In the genomic region with DNA sequence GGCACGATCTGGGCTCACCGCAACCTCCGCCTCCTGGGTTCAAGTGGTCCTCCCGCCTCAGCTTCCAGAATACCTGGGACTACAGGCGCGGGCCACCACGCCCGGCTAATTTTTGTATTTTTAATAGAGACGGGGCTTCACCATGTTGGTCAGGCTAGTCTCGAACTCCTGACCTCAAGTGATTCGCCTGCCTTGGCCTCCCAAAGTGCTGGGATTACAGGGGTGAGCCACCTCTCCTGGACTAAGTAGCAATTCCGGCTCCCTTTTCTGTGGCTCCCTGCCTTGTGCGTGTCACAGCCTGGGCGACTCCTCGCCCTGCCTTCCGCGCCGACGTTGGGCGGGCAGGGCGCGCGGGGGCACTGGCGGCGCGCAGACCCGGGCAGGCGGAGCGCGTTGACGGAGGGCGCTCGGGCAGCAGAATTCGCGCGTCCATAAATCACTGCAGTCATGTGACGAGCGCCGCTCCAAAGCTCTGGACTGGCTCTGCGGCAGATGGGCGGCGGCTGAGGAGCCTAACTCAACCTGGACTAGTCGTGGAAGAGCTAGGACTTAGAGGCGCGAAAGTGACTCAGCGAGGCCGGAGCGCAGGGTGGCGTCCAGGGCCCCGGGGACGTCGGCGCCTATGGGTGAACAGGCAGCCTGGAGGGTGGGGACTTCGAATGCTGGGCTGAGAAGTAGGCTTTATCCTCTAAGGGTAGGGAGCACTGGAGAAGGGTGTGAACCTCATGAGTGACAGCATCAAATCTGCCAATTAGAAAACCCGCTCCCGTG, we compare ENCODE assay signal across 9 cellular contexts. TPM values are rescaled to one million over a fixed set of nuclear protein-coding genes. Genes with fewer than 3 reads are reported as not detected.
DNase-seq lines count a peak whose midpoint lies in the region; ATAC-seq and TF ChIP-seq lines count a peak whose summit lies in the region.
"Had no signal": no experiment of that assay in that cellular context is flagged by ENCODE, and none has a peak within 500 bp of the region (broad histone marks: within the 10 kb centered on the region; RNA-seq: fewer than 3 reads in every experiment).

No MANE protein-coding gene starts in this region.

- peaks cover 19% of the 10 kb centered on the region for H3K4me1 Mint-ChIP-seq in osteocyte (ENCODE audit: unreplicated experiment)

- no peaks in the 10 kb centered on the region for H3K9me3 Mint-ChIP-seq in osteocyte (ENCODE audit: unreplicated experiment)

- H3K4me3 ChIP-seq in BLaER1: no peak overlapping the region; the same call in 1 of the 2 replicates
- peak overlapping the region; percentile 37 for H3K4me3 ChIP-seq in parathyroid adenoma (ENCODE audit: low read depth, low read length)

- DNase-seq in NCI-H2227 treated with DMSO at 0.1 percent for 48 hours (lab: John Stamatoyannopoulos, UW) (peak; percentile 92), activated T-cell treated with anti-CD3 and anti-CD28 coated beads for 48 hours (ENCODE audit: low read depth) (peak; percentile 62), globus pallidus (ENCODE audit: low spot score) (peak; percentile 44), osteocyte (ENCODE audit: extremely low spot score, unreplicated experiment) (no peak)

- no peaks in the 10 kb centered on the region for H3K27me3 ChIP-seq in BLaER1
- no peaks in the 10 kb centered on the region for H3K27me3 ChIP-seq in parathyroid adenoma (ENCODE audit: control insufficient read depth, insufficient read depth, low read length)

- TF ChIP-seq CTCF in parathyroid adenoma (IDR thresholded peaks at IDR 0.05) (no peak), osteocyte (IDR thresholded peaks at IDR 0.05) (no peak)

- H3K27ac Mint-ChIP-seq in osteocyte (ENCODE audit: unreplicated experiment): no peak overlapping the region

- no peaks in the 10 kb centered on the region for H3K27me3 Mint-ChIP-seq in osteocyte (ENCODE audit: unreplicated experiment)

- H3K4me1 ChIP-seq in BLaER1 (peaks cover 33% of the 10 kb centered on the region), parathyroid adenoma (no peaks in the 10 kb centered on the region)

- no peak for ATAC-seq in HG02623 (IDR thresholded peaks at IDR 0.05; ENCODE audit: unreplicated experiment)

- H2AFZ ChIP-seq in parathyroid adenoma: peak overlapping the region; percentile 38

- peaks cover 12% of the 10 kb centered on the region for H3K36me3 Mint-ChIP-seq in osteocyte (ENCODE audit: unreplicated experiment)

- H3K9me3 ChIP-seq in BLaER1 (no peaks in the 10 kb centered on the region), parathyroid adenoma (ENCODE audit: control insufficient read depth, low read length) (no peaks in the 10 kb centered on the region)

- no peak overlapping the region for H3K9ac ChIP-seq in BLaER1
- no peak overlapping the region for H3K9ac ChIP-seq in parathyroid adenoma

- H4K20me1 ChIP-seq in BLaER1: no peaks in the 10 kb centered on the region

- peak; percentile 27 for TF ChIP-seq POLR2A in GM19099 (IDR thresholded peaks at IDR 0.05; ENCODE audit: extremely low read depth, insufficient read length, low read depth)

- no peak overlapping the region for H3K4me3 Mint-ChIP-seq in osteocyte (ENCODE audit: unreplicated experiment)

- no peaks in the 10 kb centered on the region for H3K79me2 ChIP-seq in parathyroid adenoma

- H3K27ac ChIP-seq in BLaER1: no peak overlapping the region
- H3K27ac ChIP-seq in parathyroid adenoma: no peak overlapping the region

- H3K36me3 ChIP-seq in BLaER1 (peaks cover 22% of the 10 kb centered on the region), parathyroid adenoma (ENCODE audit: control insufficient read depth, insufficient read depth, low read length) (no peaks in the 10 kb centered on the region)

- peak overlapping the region; percentile 92 for H3K4me2 ChIP-seq in BLaER1
- peak overlapping the region; percentile 38 for H3K4me2 ChIP-seq in parathyroid adenoma (ENCODE audit: low read length)

RNA-seq across cellular contexts. Expression of a gene that starts 1.4 kb away (rescaled TPM):
- total RNA-seq in osteocyte: 147 and 170 TPM in 2 replicates

RNA-seq across cellular contexts. Expression of a gene that starts 10.4 kb away (rescaled TPM):
- 40.2 and 45.4 TPM in 2 replicates for total RNA-seq in osteocyte

RNA-seq across cellular contexts. Expression of a gene that starts 32.7 kb away (rescaled TPM):
- 93.3 and 93.9 TPM in 2 replicates for total RNA-seq in osteocyte

RNA-seq across cellular contexts. Expression of a gene that starts 43.5 kb away (rescaled TPM):
- not detected in 2 replicates for total RNA-seq in osteocyte
- total RNA-seq: LHCN-M2 had no signal
